8 cellular contexts compared by ENCODE assay signal in the genomic region with DNA sequence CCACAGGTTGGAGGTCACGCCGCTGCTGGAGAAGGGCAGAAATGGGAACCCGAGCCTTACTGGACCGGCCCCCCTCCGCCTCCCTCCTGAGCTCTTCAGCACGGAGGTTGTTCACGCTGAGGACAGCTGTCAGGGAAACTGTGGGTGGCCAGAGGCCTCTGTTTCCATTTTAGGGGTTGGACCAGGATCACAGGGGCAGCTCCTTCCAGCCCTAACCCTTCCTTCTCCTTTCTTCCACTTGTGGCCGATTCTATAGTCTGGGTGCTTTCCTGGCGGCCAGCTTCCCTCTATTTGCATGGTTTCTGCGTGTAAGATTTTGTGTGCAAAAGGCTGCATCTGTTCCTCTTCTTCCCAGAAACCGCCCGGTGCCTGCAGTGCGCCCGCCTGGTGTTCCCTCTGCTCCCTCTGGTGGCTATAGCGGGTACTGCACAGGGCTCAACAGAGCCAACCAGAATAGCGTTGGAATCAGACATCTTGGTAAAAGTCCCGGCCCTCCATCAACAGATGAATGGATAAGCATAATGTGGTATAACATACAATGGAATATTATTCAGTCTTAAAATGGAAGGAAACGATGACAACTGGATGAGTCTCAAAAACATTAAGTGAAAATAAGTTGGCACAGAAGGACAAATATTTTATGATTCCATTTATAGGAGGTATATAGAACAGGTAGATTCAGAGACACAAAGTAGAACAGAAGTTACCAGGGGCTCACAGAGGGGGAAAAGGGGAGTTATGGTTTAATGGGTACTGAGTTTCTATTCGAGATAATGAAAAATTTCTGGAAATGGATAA. TPM values are rescaled to one million over a fixed set of nuclear protein-coding genes. Genes with fewer than 3 reads are reported as not detected.
DNase-seq lines count a peak whose midpoint lies in the region; ATAC-seq and TF ChIP-seq lines count a peak whose summit lies in the region.

No MANE protein-coding gene starts in this region.

- no TSS peak for BruUV-seq in mammary epithelial cell (replicated peaks; lab: Mats Ljungman, UMichigan)

- no peaks in the 10 kb centered on the region for H4K20me1 ChIP-seq in mammary epithelial cell (ENCODE audit: insufficient read depth, low read length)

- no peak overlapping the region for H2AFZ ChIP-seq in mammary epithelial cell (ENCODE audit: low read depth, low read length)

- intact Hi-C loops in mammary epithelial cell (cut with micrococcal nuclease), result loop anchor here (1.0 kb wide), 1 partner anchor 118 kb away; no protein-coding TSS in a partner anchor

- H3K27me3 ChIP-seq in BJ (ENCODE audit: control insufficient read depth, insufficient read depth, low read length) (0 out of 2 replicates have a peak, but pooled peaks cover 2% of the 10 kb centered on the region), mammary epithelial cell (ENCODE audit: insufficient read depth, low read length) (no peaks in the 10 kb centered on the region)

- H3K4me1 ChIP-seq in mammary epithelial cell (ENCODE audit: insufficient read depth, low read length), result no peaks in the 10 kb centered on the region

- H3K36me3 ChIP-seq in BJ (ENCODE audit: control insufficient read depth, insufficient read depth, low read length) (no peaks in the 10 kb centered on the region), mammary epithelial cell (ENCODE audit: insufficient read depth, low read length) (no peaks in the 10 kb centered on the region)

- H3K9ac ChIP-seq in mammary epithelial cell (ENCODE audit: insufficient read depth, low read length), result no peak overlapping the region

- in situ Hi-C loops in mammary epithelial cell (cut with MboI; ENCODE audit: low sequenced_read_pairs in 2 of 2), result loop anchor here (5.0 kb wide), 1 partner anchor 117 kb away; no protein-coding TSS in a partner anchor

- peak; percentile 71 for ATAC-seq in GM21526 (IDR thresholded peaks at IDR 0.05; ENCODE audit: low FRiP score, unreplicated experiment)
- ATAC-seq in HG02798 (IDR thresholded peaks at IDR 0.05; ENCODE audit: poor library complexity, unreplicated experiment), result no peak

- H3K4me2 ChIP-seq in mammary epithelial cell (ENCODE audit: insufficient read depth, low read depth, low read length), result no peak overlapping the region

- POLR2A ChIA-PET in BJ (lab: Charles Lee), result no interaction called here

- no peak overlapping the region for H3K27ac ChIP-seq in mammary epithelial cell (ENCODE audit: insufficient read depth, low read depth, low read length)

- dilution Hi-C loops in mammary epithelial cell (cut with HindIII; ENCODE audit: low sequenced_read_pairs), result no loop called here

- TF ChIP-seq CTCF in BJ (IDR thresholded peaks at IDR 0.05; ENCODE audit: insufficient read depth, low read depth, low read length) (peak; percentile 100), WI38 (IDR thresholded peaks at IDR 0.05; ENCODE audit: low read depth, low read length) (peak; percentile 100), mammary epithelial cell (conservative IDR thresholded peaks at IDR 0.05 in 1 of 2, IDR thresholded peaks at IDR 0.05 in 1 of 2; ENCODE audit: extremely low read depth in 1 of 2, insufficient read depth in 1 of 2, low read depth in 1 of 2, low read length in 2 of 2) (peak; percentile 98 to 100)

- H3K4me3 ChIP-seq in BJ (ENCODE audit: low read depth, low read length) (no peak overlapping the region), WI38 (ENCODE audit: low read depth, low read length) (no peak overlapping the region), mammary epithelial cell (replicated peaks in 1 of 3; ENCODE audit: insufficient read depth in 1 of 3, low read depth in 2 of 3, low read length in 3 of 3) (no peak overlapping the region)

- no peaks in the 10 kb centered on the region for H3K9me3 ChIP-seq in mammary epithelial cell (replicated peaks; ENCODE audit: insufficient read depth, low read length)

- CTCF ChIA-PET in BJ (lab: Yijun Ruan, JAX) (interaction anchor here (0.6 to 8.7 kb wide), 29 partner anchors 9 to 129 kb away, joined by 3 to 376 read pairs (median 3); a partner anchor contains a TSS), mammary epithelial cell (lab: Charles Lee; ENCODE audit: low non-redundant PET) (interaction anchor here (0.6 to 0.9 kb wide), 4 partner anchors 33 to 471 kb away, joined by 3 to 4 read pairs (median 3); no protein-coding TSS in a partner anchor)

- 8% methylated on average over 19 of the region's 19 CpGs for WGBS in mammary epithelial cell (ENCODE audit: low coverage, missing lambda C conversion rate)

- H3K79me2 ChIP-seq in mammary epithelial cell (ENCODE audit: insufficient read depth, low read length), result no peaks in the 10 kb centered on the region

- DNase-seq in BJ (ENCODE audit: low read depth) (no peak), NCI-H2196 (lab: John Stamatoyannopoulos, UW; ENCODE audit: unreplicated experiment) (peak; percentile 90), mammary epithelial cell (peak; percentile 52), islet precursor cell (peak; percentile 88)
- peak; percentile 65 to 84 for DNase-seq in stimulated activated CD4-positive, alpha-beta T cell treated with anti-CD3 and anti-CD28 coated beads, Interleukin-15, amount 100 ng/mL, for 48 hours (ENCODE audit: low read depth in 2 of 2)

RNA-seq across cellular contexts. Expression of a gene that starts 8.4 kb away (rescaled TPM):
- not detected in 2 replicates for polyA plus RNA-seq in BJ (2011; rRNA removed)
- not detected in 2 replicates for polyA minus RNA-seq in BJ (2011; rRNA and poly(A)+ RNA removed)
- total RNA-seq in mammary epithelial cell, result not detected
- not detected for polyA plus RNA-seq in mammary epithelial cell
- polyA minus RNA-seq in mammary epithelial cell, result not detected

RNA-seq across cellular contexts. Expression of a gene that starts 39.3 kb away (rescaled TPM):
- polyA plus RNA-seq in BJ (2011; rRNA removed), result not detected in 2 replicates
- polyA minus RNA-seq in BJ (2011; rRNA and poly(A)+ RNA removed), result not detected in 2 replicates
- total RNA-seq in mammary epithelial cell, result not detected
- polyA plus RNA-seq in mammary epithelial cell, result not detected
- polyA minus RNA-seq in mammary epithelial cell, result not detected
